In the genomic region with DNA sequence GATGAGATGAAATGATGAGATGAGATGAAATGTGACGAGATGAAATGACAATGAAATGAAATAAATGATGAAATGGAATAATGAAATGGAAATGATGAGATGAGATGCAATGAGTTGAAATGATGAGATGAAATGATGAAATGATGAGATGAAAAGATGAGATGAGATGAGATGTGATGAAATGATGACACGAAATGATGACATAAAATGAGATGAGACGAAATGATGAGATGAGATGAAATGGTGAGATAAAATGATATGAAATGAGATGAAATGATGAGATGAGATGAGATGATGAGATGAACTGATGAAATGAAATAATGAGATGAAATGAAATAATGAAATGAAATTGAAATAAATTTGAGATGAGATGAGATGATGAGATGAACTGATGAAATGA, we compare ENCODE assay signal across 2 cellular contexts.
A peak's percentile ranks its signal among the peaks of the same experiment; 100 is the strongest.
TF ChIP-seq lines count a peak whose summit lies in the region.
"Not testable (repeated sequence)": the region's sequence is repeated elsewhere in the genome, so short reads cannot be mapped to it uniquely, and the experiment has no call there.

No MANE protein-coding gene starts in this region.

TF ChIP-seq in K562, 482 proteins besides CTCF, POLR2A, EP300 and RAD21 (continued from another document):
- TF ChIP-seq NCOA4 (IDR thresholded peaks at IDR 0.05; ENCODE audit: partially characterized antibody), result peak; percentile 43
- TF ChIP-seq TSC22D4 (tag; IDR thresholded peaks at IDR 0.05), result 0 out of 2 replicates have a peak, but pooled peaks have one; percentile 53
- 0 out of 2 replicates have a peak, but pooled peaks have one; percentile 5 for TF ChIP-seq NFIC (IDR thresholded peaks at IDR 0.05)
- TF ChIP-seq, protein P1, sequence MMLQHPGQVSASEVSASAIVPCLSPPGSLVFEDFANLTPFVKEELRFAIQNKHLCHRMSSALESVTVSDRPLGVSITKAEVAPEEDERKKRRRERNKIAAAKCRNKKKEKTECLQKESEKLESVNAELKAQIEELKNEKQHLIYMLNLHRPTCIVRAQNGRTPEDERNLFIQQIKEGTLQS (IDR thresholded peaks at IDR 0.05), result peak; percentile 24; the same call in 1 of the 2 replicates
- TF ChIP-seq, protein P1 (CRISPR knock-in tag; conservative IDR thresholded peaks at IDR 0.05), result not testable (repeated sequence)
- peak in 1 of 2 experiments; percentile 70; a peak in 2 of 4 replicates for TF ChIP-seq TRIM24 (IDR thresholded peaks at IDR 0.05)
- peak; percentile 84 for TF ChIP-seq ARHGAP35 (IDR thresholded peaks at IDR 0.05; ENCODE audit: partially characterized antibody)
- 0 out of 4 replicates have a peak, but pooled peaks of 1 of the 2 experiments have one; percentile 53 for TF ChIP-seq CSDE1 (IDR thresholded peaks at IDR 0.05)
- TF ChIP-seq, protein P2, sequence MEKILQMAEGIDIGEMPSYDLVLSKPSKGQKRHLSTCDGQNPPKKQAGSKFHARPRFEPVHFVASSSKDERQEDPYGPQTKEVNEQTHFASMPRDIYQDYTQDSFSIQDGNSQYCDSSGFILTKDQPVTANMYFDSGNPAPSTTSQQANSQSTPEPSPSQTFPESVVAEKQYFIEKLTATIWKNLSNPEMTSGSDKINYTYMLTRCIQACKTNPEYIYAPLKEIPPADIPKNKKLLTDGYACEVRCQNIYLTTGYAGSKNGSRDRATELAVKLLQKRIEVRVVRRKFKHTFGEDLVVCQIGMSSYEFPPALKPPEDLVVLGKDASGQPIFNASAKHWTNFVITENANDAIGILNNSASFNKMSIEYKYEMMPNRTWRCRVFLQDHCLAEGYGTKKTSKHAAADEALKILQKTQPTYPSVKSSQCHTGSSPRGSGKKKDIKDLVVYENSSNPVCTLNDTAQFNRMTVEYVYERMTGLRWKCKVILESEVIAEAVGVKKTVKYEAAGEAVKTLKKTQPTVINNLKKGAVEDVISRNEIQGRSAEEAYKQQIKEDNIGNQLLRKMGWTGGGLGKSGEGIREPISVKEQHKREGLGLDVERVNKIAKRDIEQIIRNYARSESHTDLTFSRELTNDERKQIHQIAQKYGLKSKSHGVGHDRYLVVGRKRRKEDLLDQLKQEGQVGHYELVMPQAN (IDR thresholded peaks at IDR 0.05; ENCODE audit: borderline replicate concordance), result 0 out of 2 replicates have a peak, but pooled peaks have one; percentile 25

TF ChIP-seq in HepG2, 621 proteins besides CTCF, POLR2A, EP300 and RAD21:
- TF ChIP-seq CEBPB (IDR thresholded peaks at IDR 0.05; ENCODE audit: borderline replicate concordance, low read depth, low read length), result peak; percentile 39; the same call in 1 of the 2 replicates
- TF ChIP-seq CREB1 (IDR thresholded peaks at IDR 0.05), result peak; percentile 76
- TF ChIP-seq CREB1, ATF7 (CRISPR knock-in tag; IDR thresholded peaks at IDR 0.05): not testable (repeated sequence)
- peak; percentile 45 for TF ChIP-seq ATF7 (IDR thresholded peaks at IDR 0.05)
